19 cellular contexts compared by ENCODE assay signal in the genomic region with DNA sequence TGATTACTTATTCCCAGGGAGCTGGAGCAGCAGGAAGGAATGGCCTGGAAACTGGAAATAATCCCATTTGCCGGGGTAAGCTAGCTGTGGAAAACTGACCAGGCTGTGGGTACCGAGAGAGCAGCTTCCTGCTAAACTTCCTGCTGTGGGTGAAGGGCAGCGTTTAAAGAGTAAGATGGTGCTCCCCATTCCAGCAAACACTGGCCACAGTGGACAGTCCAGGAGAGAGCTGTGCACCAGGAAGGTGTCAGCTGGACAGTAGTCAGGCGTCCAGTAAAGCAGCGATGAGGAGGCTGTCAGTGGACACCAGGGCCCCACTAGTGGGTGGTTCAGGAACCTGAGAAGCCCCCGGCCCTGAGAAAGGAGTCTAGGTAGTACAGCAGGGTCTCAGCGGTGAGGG. TPM values are rescaled to one million over a fixed set of nuclear protein-coding genes. Genes with fewer than 3 reads are reported as not detected.
A peak's percentile ranks its signal among the peaks of the same experiment; 100 is the strongest.
DNase-seq lines count a peak whose midpoint lies in the region; ATAC-seq, FAIRE-seq and TF ChIP-seq lines count a peak whose summit lies in the region.
"Had no signal": no experiment of that assay in that cellular context is flagged by ENCODE, and none has a peak within 500 bp of the region (broad histone marks: within the 10 kb centered on the region; RNA-seq: fewer than 3 reads in every experiment).

No MANE protein-coding gene starts in this region.

- H3K36me3 ChIP-seq in K562 (ENCODE audit: control insufficient read depth, insufficient read depth, low read length) (no peaks in the 10 kb centered on the region), small intestine (ENCODE audit: control insufficient read depth in 2 of 2, insufficient read depth in 2 of 2, low read length in 2 of 2) (no peaks in the 10 kb centered on the region), ascending aorta (no peaks in the 10 kb centered on the region), A673 (ENCODE audit: insufficient read depth, low read length, poor library complexity, severe bottlenecking) (no peaks in the 10 kb centered on the region)
- H3K36me3 ChIP-seq: BE2C had no signal

- peak overlapping the region; percentile 90 to 97 (median 96) for H3K27ac Mint-ChIP-seq in immature natural killer cell
- peak overlapping the region in 2 of 3 experiments; percentile 41 to 52 for H3K27ac Mint-ChIP-seq in nephron
- H3K27ac Mint-ChIP-seq: CD4-positive, alpha-beta T cell; HFFc6 had no signal

- no peak for FAIRE-seq in K562 (lab: Jason Lieb, UNC)
- no peak for FAIRE-seq in small intestine (lab: Jason Lieb, UNC)
- FAIRE-seq: D721Med, GM12892 had no signal

- H3K4me2 ChIP-seq in K562 (ENCODE audit: insufficient read depth, low read length), result no peak overlapping the region

- TF ChIP-seq RAD21 in K562 (CRISPR knock-in tag; conservative IDR thresholded peaks at IDR 0.05 in 1 of 2, IDR thresholded peaks at IDR 0.05 in 1 of 2), result no peak

- H3K27me3 ChIP-seq in K562 (ENCODE audit: control insufficient read depth in 2 of 2, insufficient read depth in 2 of 2, low read length in 2 of 2) (no peaks in the 10 kb centered on the region; a peak in 1 of 5 replicates), small intestine (ENCODE audit: control insufficient read depth in 2 of 2, insufficient read depth in 2 of 2, low read length in 2 of 2) (no peaks in the 10 kb centered on the region), ascending aorta (no peaks in the 10 kb centered on the region), A673 (replicated peaks; ENCODE audit: insufficient read depth, low read depth, low read length, poor library complexity) (no peaks in the 10 kb centered on the region)

- WGBS in K562 (ENCODE audit: insufficient coverage, low coverage, missing lambda C conversion rate), result 51% methylated on average over 7 of the region's 7 CpGs
- WGBS in small intestine, 3 donors, result 79 to 81% (median 80%) methylated on average over 6 to 7 of the region's 7 CpGs

- peak overlapping the region; percentile 54 to 79 (median 69) for H3K4me3 Mint-ChIP-seq in immature natural killer cell
- no peak overlapping the region for H3K4me3 Mint-ChIP-seq in nephron
- H3K4me3 Mint-ChIP-seq: CD4-positive, alpha-beta T cell; HFFc6 had no signal

- POLR2A ChIA-PET in K562 (lab: Yijun Ruan, JAX) (interaction anchor here (1.2 to 2.1 kb wide), 3 partner anchors 10 to 106 kb away, joined by 3 to 7 read pairs (median 3); no protein-coding TSS in a partner anchor), A673 (lab: Charles Lee; ENCODE audit: low non-redundant PET) (no interaction called here)

- TF ChIP-seq EP300 in K562 (IDR thresholded peaks at IDR 0.05; ENCODE audit: low read length), result no peak

- BruUV-seq in K562 (replicated peaks; lab: Mats Ljungman, UMichigan) (no TSS peak), A673 (replicated peaks; lab: Mats Ljungman, UMichigan) (no TSS peak)

- H3K79me2 ChIP-seq in K562 (ENCODE audit: control insufficient read depth, insufficient read depth, low read length), result no peaks in the 10 kb centered on the region

- H3K4me1 Mint-ChIP-seq in immature natural killer cell (peaks cover 88 to 93% of the 10 kb centered on the region in 2 donors), nephron (peaks cover 11% of the 10 kb centered on the region)

- H3K27me3 Mint-ChIP-seq in immature natural killer cell (ENCODE audit: low read depth in 3 of 3), result peaks cover 3 to 10% (median 4%) of the 10 kb centered on the region in 3 donors
- no peaks in the 10 kb centered on the region for H3K27me3 Mint-ChIP-seq in nephron (ENCODE audit: low read depth)
- H3K27me3 Mint-ChIP-seq: CD4-positive, alpha-beta T cell had no signal

- ATAC-seq in K562 (no peak), HG02870 (IDR thresholded peaks at IDR 0.05; ENCODE audit: unreplicated experiment) (no peak)
- ATAC-seq: HCT116 had no signal

- TF ChIP-seq CTCF in K562 (IDR thresholded peaks at IDR 0.05 in 2 of 3, conservative IDR thresholded peaks at IDR 0.05 in 1 of 3; ENCODE audit: insufficient read depth in 2 of 3, low read depth in 1 of 3, low read length in 3 of 3) (no peak), nephron (IDR thresholded peaks at IDR 0.05; ENCODE audit: unreplicated experiment in 3 of 3) (no peak), ascending aorta (IDR thresholded peaks at IDR 0.05) (no peak), A673 (conservative IDR thresholded peaks at IDR 0.05; ENCODE audit: low read depth, low read length) (no peak)

- H3K9me3 Mint-ChIP-seq in immature natural killer cell (no peaks in the 10 kb centered on the region), nephron (peaks cover 2% of the 10 kb centered on the region)
- H3K9me3 Mint-ChIP-seq: CD4-positive, alpha-beta T cell; HFFc6 had no signal

- no peak for TF ChIP-seq POLR2A in K562 (conservative IDR thresholded peaks at IDR 0.05)

- peaks cover 9 to 35% (median 28%) of the 10 kb centered on the region in 3 donors for H3K36me3 Mint-ChIP-seq in immature natural killer cell
- H3K36me3 Mint-ChIP-seq in nephron (ENCODE audit: low read depth), result peaks cover 3% of the 10 kb centered on the region

- intact Hi-C loops in K562 (cut with micrococcal nuclease), result no loop called here
- intact Hi-C loops in ascending aorta (cut with DNase I), result no loop called here
- intact Hi-C loops in A673 (cut with micrococcal nuclease; ENCODE audit: unreplicated experiment), result no loop called here

- CTCF ChIA-PET in K562 (lab: Yijun Ruan, JAX; ENCODE audit: low intra/inter-chr PET ratio) (no interaction called here), A673 (lab: Charles Lee) (no interaction called here)

- H3K4me1 ChIP-seq in K562 (replicated peaks in 1 of 2; ENCODE audit: control insufficient read depth in 2 of 2, insufficient read depth in 2 of 2, low read length in 2 of 2) (peaks cover 4 to 18% of the 10 kb centered on the region in 2 experiments; a peak in 4 of 5 replicates), small intestine (ENCODE audit: control insufficient read depth in 2 of 2, insufficient read depth in 1 of 2, low read depth in 1 of 2, low read length in 1 of 2) (peaks cover 0 to 3% of the 10 kb centered on the region in 2 donors), ascending aorta (no peaks in the 10 kb centered on the region), A673 (ENCODE audit: insufficient read depth, low read length, poor library complexity, severe bottlenecking) (no peaks in the 10 kb centered on the region)
- H3K4me1 ChIP-seq: BE2C, Caco-2 had no signal

- H3K27ac ChIP-seq in K562 (ENCODE audit: extremely low read depth, low read depth, low read length), result no peak overlapping the region
- H3K27ac ChIP-seq in small intestine (ENCODE audit: low read depth in 1 of 2, low read length in 1 of 2), result peak overlapping the region in 1 of 2 donors; percentile 14
- no peak overlapping the region for H3K27ac ChIP-seq in ascending aorta
- no peak overlapping the region for H3K27ac ChIP-seq in A673 (ENCODE audit: low read depth, low read length, poor library complexity, severe bottlenecking)

- H3K9me3 ChIP-seq in K562 (replicated peaks; ENCODE audit: control insufficient read depth, insufficient read depth, low read depth, low read length), result no peaks in the 10 kb centered on the region
- no peaks in the 10 kb centered on the region for H3K9me3 ChIP-seq in small intestine (ENCODE audit: control insufficient read depth, low read depth)
- H3K9me3 ChIP-seq in ascending aorta, result no peaks in the 10 kb centered on the region
- no peaks in the 10 kb centered on the region for H3K9me3 ChIP-seq in A673 (ENCODE audit: low read depth, low read length, poor library complexity, severe bottlenecking)
- H3K9me3 ChIP-seq: BE2C, Caco-2 had no signal

- H3K9me1 ChIP-seq in K562 (ENCODE audit: control insufficient read depth, insufficient read depth, low read length), result no peaks in the 10 kb centered on the region

- no peak overlapping the region for H2AFZ ChIP-seq in K562 (ENCODE audit: low read depth, low read length)

- no peaks in the 10 kb centered on the region for H4K20me1 ChIP-seq in K562 (replicated peaks; ENCODE audit: control insufficient read depth, insufficient read depth, low read length)

- H3K9ac ChIP-seq in K562 (ENCODE audit: insufficient read depth in 1 of 2, low read depth in 2 of 2, low read length in 2 of 2), result no peak overlapping the region

- H3K4me3 ChIP-seq in K562, result no peak overlapping the region
- H3K4me3 ChIP-seq in small intestine (ENCODE audit: low read depth in 1 of 2, low read length in 2 of 2), result no peak overlapping the region
- H3K4me3 ChIP-seq in ascending aorta, result no peak overlapping the region
- H3K4me3 ChIP-seq in A673 (ENCODE audit: low read depth, low read length, poor library complexity, severe bottlenecking), result no peak overlapping the region

- in situ Hi-C loops in K562 (cut with MboI), result no loop called here

- DNase-seq in K562 (ENCODE audit: extremely low read depth in 1 of 4, low spot score in 3 of 4) (no peak), immature natural killer cell (no peak), small intestine (peak; percentile 23), ascending aorta (ENCODE audit: low spot score in 2 of 2) (no peak), A673 (ENCODE audit: low spot score) (no peak)
- DNase-seq: BE2C; C1 segment of cervical spinal cord; Caco-2; CD4-positive, alpha-beta T cell; DMS79; GDM1; GOT3; H7; HFFc6 had no signal

TF ChIP-seq in K562, 482 proteins besides CTCF, POLR2A, EP300 and RAD21 (continues in another document):
- 0 out of 2 replicates have a peak, but pooled peaks have one; percentile 28 for TF ChIP-seq PHB (CRISPR knock-in tag; IDR thresholded peaks at IDR 0.05)
- peak; percentile 57; the same call in 1 of the 2 replicates for TF ChIP-seq ZNF263 (CRISPR knock-in tag; IDR thresholded peaks at IDR 0.05; ENCODE audit: borderline replicate concordance)

RNA-seq across cellular contexts. Expression of gene TBXAS1, which starts 55.4 kb away (rescaled TPM):
- total RNA-seq in K562 (2011; cell fraction: chromatin; rRNA removed; ENCODE audit: low replicate concordance), result 6.1 and 7.4 TPM in 2 replicates
- total RNA-seq in K562 (2011; cell fraction: nucleolus; rRNA removed), result 3.2 and 6.0 TPM in 2 replicates
- total RNA-seq in K562 (2011; cell fraction: nucleoplasm; rRNA removed), result 4.2 and 10.6 TPM in 2 replicates
- total RNA-seq in K562 (2014; rRNA removed), result 1.5 and 1.7 TPM in 2 replicates
- 1.3 and 2.5 TPM in 2 replicates for total RNA-seq in K562 (2014; rRNA removed; fragmentation: Illumina TruSeq; extraction: Trizol)
- total RNA-seq in K562 (2015; rRNA removed; fragmentation: Illumina TruSeq; extraction: Trizol), result 2.6 and 2.9 TPM in 2 replicates
- 1.9 and 2.7 TPM in 2 replicates for total RNA-seq in K562 (2021)
- polyA plus RNA-seq in K562 (2011; rRNA removed), result 6.8 and 8.3 TPM in 2 replicates
- 3.7 and 8.3 TPM in 2 replicates for polyA plus RNA-seq in K562 (2011; cell fraction: cytosol; rRNA removed)
- polyA plus RNA-seq in K562 (2011; cell fraction: nucleus; rRNA removed), result 10.0 and 17.3 TPM in 2 replicates
- 2.7 and 4.5 TPM in 2 replicates for polyA plus RNA-seq in K562 (2012)
- polyA plus RNA-seq in K562 (2014; fragmentation: Illumina TruSeq; extraction: Trizol), result 2.0 and 2.2 TPM in 2 replicates
- polyA plus RNA-seq in K562 (2014; fragmentation: Nextera tagmentation; extraction: Ambion mirVana), result 1 to 10 TPM; 1.1 to 1.2 TPM
- polyA plus RNA-seq in K562 (2014; rRNA removed), result 2.4 and 3.7 TPM in 2 replicates
- 3.8 and 6.3 TPM in 2 replicates for polyA minus RNA-seq in K562 (2011; rRNA and poly(A)+ RNA removed)
- 1.6 and 3.1 TPM in 2 replicates for polyA minus RNA-seq in K562 (2011; cell fraction: cytosol; rRNA and poly(A)+ RNA removed)
- polyA minus RNA-seq in K562 (2011; cell fraction: nucleus; rRNA and poly(A)+ RNA removed), result 4.4 and 4.6 TPM in 2 replicates
- 10 to 100 TPM; 59.6 to 93.3 (median 68.7) TPM for polyA plus RNA-seq in immature natural killer cell
- 1 to 10 TPM; 1.1 to 7.8 (median 6.2) TPM for polyA plus RNA-seq in small intestine
- total RNA-seq in ascending aorta, result 3.8 TPM
- 1.5 and 2.5 TPM in 2 replicates for total RNA-seq in A673 (2021)

Comparison
In these comparisons a context has a peak if more than half of its experiments do, and no peak if none do; other contexts are left out.
1. H3K4me3 Mint-ChIP-seq: peak in immature natural killer cell (5 of 5); none in nephron (0 of 3).